ENCODE assay signal across 9 cellular contexts in the genomic region with DNA sequence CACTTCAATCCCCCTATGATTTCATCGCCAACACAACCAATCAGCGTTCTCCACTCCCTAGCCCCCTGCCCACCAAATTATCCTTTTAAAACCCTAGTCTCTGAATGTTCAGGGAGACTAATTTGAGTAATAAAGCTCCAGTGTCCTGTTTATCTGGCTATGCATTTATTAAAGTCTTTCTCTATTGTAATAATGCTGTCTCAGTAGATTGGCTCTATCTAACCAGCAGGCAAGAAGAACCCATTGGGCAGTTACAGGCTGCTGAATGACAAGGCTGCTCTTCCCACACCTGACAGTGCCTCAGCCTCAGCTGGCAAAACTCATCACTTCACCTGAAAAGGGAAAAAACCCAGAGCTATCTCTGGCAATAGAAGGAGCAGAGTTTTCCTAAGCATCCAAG. TPM values are rescaled to one million over a fixed set of nuclear protein-coding genes. Genes with fewer than 3 reads are reported as not detected.
"Had no signal": no experiment of that assay in that cellular context is flagged by ENCODE, and none has a peak within 500 bp of the region (broad histone marks: within the 10 kb centered on the region; RNA-seq: fewer than 3 reads in every experiment).

No MANE protein-coding gene starts in this region.

- H3K9ac ChIP-seq: GM23248, KMS-11 had no signal

- H3K4me3 ChIP-seq: GM23248, HAP-1 had no signal

- H3K36me3 ChIP-seq: HAP-1 had no signal

- DNase-seq: GM23248, H7, KBM-7 had no signal

- H2AFZ ChIP-seq: GM23248 had no signal

- H3K4me1 Mint-ChIP-seq: IgD-negative memory B cell had no signal

- ATAC-seq: HCT116, HepG2 had no signal

- H3K4me1 ChIP-seq: HAP-1 had no signal

- H3K27ac ChIP-seq: GM23248, KMS-11 had no signal

- H3K27ac Mint-ChIP-seq: IgD-negative memory B cell had no signal

- H3K4me2 ChIP-seq: KMS-11 had no signal

RNA-seq across cellular contexts. Expression of a gene that starts 20.2 kb away (rescaled TPM):
- total RNA-seq: HepG2, HT-29 had no signal
- polyA plus RNA-seq: HepG2, IgD-negative memory B cell had no signal
